1 cellular context compared by ENCODE assay signal in genomic region chr15:57245714-57246113, GRCh38.
TF ChIP-seq lines count a peak whose summit lies in the region.

No MANE protein-coding gene starts in this region.

TF ChIP-seq in K562, 482 proteins besides CTCF, POLR2A, EP300 and RAD21 (continued from another document):
- TF ChIP-seq TCF3 (CRISPR knock-in tag; IDR thresholded peaks at IDR 0.05): peak; percentile 15; the same call in 1 of the 2 replicates
